In genomic region chr10:43105119-43105792, GRCh38 we compare ENCODE assay signal across 8 cellular contexts. TPM values are rescaled to one million over a fixed set of nuclear protein-coding genes. Genes with fewer than 3 reads are reported as not detected.
A peak's percentile ranks its signal among the peaks of the same experiment; 100 is the strongest.
DNase-seq lines count a peak whose midpoint lies in the region; ATAC-seq, FAIRE-seq and TF ChIP-seq lines count a peak whose summit lies in the region.

No MANE protein-coding gene starts in this region.

- intact Hi-C loops in right cardiac atrium (cut with DNase I) (loop anchor here (2.0 to 10.0 kb wide), 4 partner anchors 238 to 350 kb away; no protein-coding TSS in a partner anchor), prostate gland (cut with DNase I) (loop anchor here (2.0 to 5.0 kb wide), 2 partner anchors 232 to 353 kb away; no protein-coding TSS in a partner anchor)

- no peaks in the 10 kb centered on the region for H3K4me1 ChIP-seq in right cardiac atrium (ENCODE audit: control insufficient read depth, insufficient read depth, low read length)
- H3K4me1 ChIP-seq in prostate gland (replicated peaks): no peaks in the 10 kb centered on the region

- peak; percentile 99 for TF ChIP-seq CTCF in LNCaP clone FGC (IDR thresholded peaks at IDR 0.05; ENCODE audit: control insufficient read depth, extremely low read depth, insufficient read depth)
- peak; percentile 98 to 99 (median 99) for TF ChIP-seq CTCF in prostate gland (IDR thresholded peaks at IDR 0.05)

- H3K9me3 ChIP-seq in right cardiac atrium (ENCODE audit: control insufficient read depth, low read length) (no peaks in the 10 kb centered on the region), prostate gland (no peaks in the 10 kb centered on the region)

- TF ChIP-seq POLR2A in H54 (IDR thresholded peaks at IDR 0.05; ENCODE audit: low read depth, low read length) (no peak), prostate gland (IDR thresholded peaks at IDR 0.05) (no peak)

- peak overlapping the region; percentile 49 for H3K4me3 ChIP-seq in LNCaP clone FGC (ENCODE audit: low read depth, low read length)
- peak overlapping the region; percentile 18 for H3K4me3 ChIP-seq in right cardiac atrium (ENCODE audit: low read length)
- peak overlapping the region; percentile 43 to 45 for H3K4me3 ChIP-seq in prostate gland

- no peaks in the 10 kb centered on the region for H3K9me3 Mint-ChIP-seq in T-helper 1 cell treated with Interleukin-12 subunit alpha and Interleukin-12 subunit beta and Interleukin-4 antibody, amounts not matched to agents 30 μg/mL and 1 μg/mL, for 36 hours

- H3K4me1 Mint-ChIP-seq in T-helper 1 cell treated with Interleukin-12 subunit alpha and Interleukin-12 subunit beta and Interleukin-4 antibody, amounts not matched to agents 30 μg/mL and 1 μg/mL, for 36 hours (ENCODE audit: low read depth): peaks cover 12% of the 10 kb centered on the region

- H3K36me3 Mint-ChIP-seq in T-helper 1 cell treated with Interleukin-12 subunit alpha and Interleukin-12 subunit beta and Interleukin-4 antibody, amounts not matched to agents 30 μg/mL and 1 μg/mL, for 36 hours (ENCODE audit: low read depth): no peaks in the 10 kb centered on the region

- no peak for FAIRE-seq in H54 (lab: Jason Lieb, UNC)

- under 1% methylated on average over 64 of the region's 64 CpGs for WGBS in right cardiac atrium
- WGBS in prostate gland: under 1% methylated on average over 63 of the region's 64 CpGs

- H3K27ac Mint-ChIP-seq in T-helper 1 cell treated with Interleukin-12 subunit alpha and Interleukin-12 subunit beta and Interleukin-4 antibody, amounts not matched to agents 30 μg/mL and 1 μg/mL, for 36 hours: peak overlapping the region; percentile 59

- ATAC-seq in right cardiac atrium: peak; percentile 93 to 95

- peak overlapping the region; percentile 60 for H3K4me3 Mint-ChIP-seq in T-helper 1 cell treated with Interleukin-12 subunit alpha and Interleukin-12 subunit beta and Interleukin-4 antibody, amounts not matched to agents 30 μg/mL and 1 μg/mL, for 36 hours

- peaks cover 22% of the 10 kb centered on the region for H3K27me3 Mint-ChIP-seq in T-helper 1 cell treated with Interleukin-12 subunit alpha and Interleukin-12 subunit beta and Interleukin-4 antibody, amounts not matched to agents 30 μg/mL and 1 μg/mL, for 36 hours (ENCODE audit: low read depth)

- DNase-seq in GM03348 (ENCODE audit: low spot score) (peak; percentile 96), H54 (ENCODE audit: insufficient read length, low spot score) (peak; percentile 87), LNCaP clone FGC (ENCODE audit: low read depth) (no peak), amniotic stem cell (lab: John Stamatoyannopoulos, UW) (peak; percentile 56), right cardiac atrium (peak; percentile 79 to 92 (median 91)), prostate gland (ENCODE audit: low spot score) (peak; percentile 55), ureter (ENCODE audit: low spot score) (peak; percentile 67)

- H3K27ac ChIP-seq in right cardiac atrium (ENCODE audit: low read length): no peak overlapping the region
- no peak overlapping the region for H3K27ac ChIP-seq in prostate gland

- H3K27me3 ChIP-seq in right cardiac atrium (ENCODE audit: control insufficient read depth, insufficient read depth) (no peaks in the 10 kb centered on the region), prostate gland (replicated peaks; ENCODE audit: insufficient read depth) (no peaks in the 10 kb centered on the region)

- H3K36me3 ChIP-seq in prostate gland: no peaks in the 10 kb centered on the region

RNA-seq across cellular contexts. Expression of gene RET, which starts 28.4 kb away (rescaled TPM):
- total RNA-seq in right cardiac atrium: under 1 TPM; 0.23 to 0.47 (median 0.33) TPM
- polyA plus RNA-seq in right cardiac atrium: 0.59 TPM
- total RNA-seq in prostate gland: 1 to 10 TPM; 3.6 to 8.7 TPM
- total RNA-seq in ureter: 0.42 TPM

RNA-seq across cellular contexts. Expression of gene CSGALNACT2, which starts 33.0 kb away (rescaled TPM):
- 10 to 100 TPM in 3 of 4 donors, 1 to 10 TPM in 1; 10.0 to 17.2 (median 10.9) TPM for total RNA-seq in right cardiac atrium
- 5.1 TPM for polyA plus RNA-seq in right cardiac atrium
- total RNA-seq in prostate gland: 10 to 100 TPM in 1 of 2 donors, 1 to 10 TPM in 1; 10.0 to 15.9 TPM
- 15.2 TPM for total RNA-seq in ureter
